Comparison of ENCODE assay signal across 15 cellular contexts in the genomic region with DNA sequence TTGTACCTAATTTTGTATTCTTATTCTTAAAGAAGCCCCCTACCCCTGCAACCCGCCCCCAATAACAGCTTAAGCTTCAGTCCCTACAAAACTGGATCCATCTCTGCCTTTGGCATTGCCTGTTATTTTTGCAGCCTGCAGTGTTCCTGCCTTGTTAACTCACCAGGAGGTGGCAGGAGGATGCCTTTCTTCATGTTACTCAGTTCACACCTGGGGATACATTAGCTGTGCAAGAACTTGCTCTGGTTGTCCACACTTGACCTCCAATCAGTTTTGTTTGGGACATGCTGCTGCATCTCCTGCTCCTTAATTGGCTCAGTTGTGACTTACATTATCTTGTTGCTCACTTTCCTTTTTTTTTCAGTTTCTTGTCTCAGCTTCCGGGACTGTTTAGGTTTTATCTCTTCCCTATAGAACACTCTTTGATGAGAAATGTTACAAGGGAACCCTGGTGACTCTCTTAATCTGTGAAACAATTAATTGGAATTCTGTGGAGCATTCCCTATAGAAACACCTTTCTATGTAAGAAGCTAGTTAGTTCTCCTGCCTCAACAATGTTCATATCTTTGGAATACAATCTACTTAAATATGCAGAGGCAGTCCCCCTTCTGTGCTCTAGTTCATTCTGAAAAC.
DNase-seq lines count a peak whose midpoint lies in the region; ATAC-seq and TF ChIP-seq lines count a peak whose summit lies in the region.
"Had no signal": no experiment of that assay in that cellular context is flagged by ENCODE, and none has a peak within 500 bp of the region (broad histone marks: within the 10 kb centered on the region; RNA-seq: fewer than 3 reads in every experiment).

No MANE protein-coding gene starts in this region.

- H3K36me3 Mint-ChIP-seq in endothelial cell (ENCODE audit: low read depth, unreplicated experiment) (no peaks in the 10 kb centered on the region), neural progenitor cell (no peaks in the 10 kb centered on the region)
- H3K36me3 Mint-ChIP-seq: mesothelial cell of epicardium had no signal

- no peak for ATAC-seq in HG02678 (IDR thresholded peaks at IDR 0.05; ENCODE audit: unreplicated experiment)

- no peaks in the 10 kb centered on the region for H3K27me3 ChIP-seq in neural progenitor cell

- H3K27ac ChIP-seq in neural progenitor cell = no peak overlapping the region
- H3K27ac ChIP-seq: skin epidermis had no signal

- H3F3A ChIP-seq in neural progenitor cell (ENCODE audit: low read depth) = no peaks in the 10 kb centered on the region

- no peak overlapping the region for H3K27ac Mint-ChIP-seq in endothelial cell (ENCODE audit: unreplicated experiment)
- H3K27ac Mint-ChIP-seq in neural progenitor cell = no peak overlapping the region
- H3K27ac Mint-ChIP-seq: activated CD4-positive, alpha-beta memory T cell treated with anti-CD3 and anti-CD28 coated beads, Interleukin-2, amount 10 ng/mL, durations not matched to agents 7 days and 5 days; dendritic cell treated with granulocyte-macrophage colony-stimulating factor and Interleukin-4, amounts not matched to agents 40 ng/mL and 50 ng/mL, for 4 days; mesothelial cell of epicardium; stimulated activated naive CD8-positive, alpha-beta T cell treated with anti-CD3 and anti-CD28 coated beads, Interleukin-15, Interleukin-2, amounts not matched to agents 100 ng/mL and 50 ng/mL, for 24 hours had no signal

- TF ChIP-seq CTCF in NB4 (IDR thresholded peaks at IDR 0.05; ENCODE audit: low read depth, low read length) = peak; percentile 3
- no peak for TF ChIP-seq CTCF in endothelial cell (IDR thresholded peaks at IDR 0.05; ENCODE audit: unreplicated experiment)
- TF ChIP-seq CTCF in neural progenitor cell (IDR thresholded peaks at IDR 0.05) = peak; percentile 24

- no peaks in the 10 kb centered on the region for H4K20me1 ChIP-seq in neural progenitor cell (ENCODE audit: low read depth)

- peaks cover 7% of the 10 kb centered on the region for H3K4me1 Mint-ChIP-seq in endothelial cell (ENCODE audit: unreplicated experiment)
- peaks cover 3% of the 10 kb centered on the region for H3K4me1 Mint-ChIP-seq in neural progenitor cell
- H3K4me1 Mint-ChIP-seq: activated CD4-positive, alpha-beta memory T cell treated with anti-CD3 and anti-CD28 coated beads, Interleukin-2, amount 10 ng/mL, durations not matched to agents 7 days and 5 days; mesothelial cell of epicardium had no signal

- H3K9ac ChIP-seq in neural progenitor cell = no peak overlapping the region

- H3K9me3 ChIP-seq in neural progenitor cell (ENCODE audit: low read depth) = no peaks in the 10 kb centered on the region

- no peak overlapping the region for H2AFZ ChIP-seq in neural progenitor cell (replicated peaks)

- DNase-seq in DMS153 (lab: John Stamatoyannopoulos, UW) (peak; percentile 14), DMS153 treated with DMSO at 0.1 percent for 48 hours (lab: John Stamatoyannopoulos, UW; ENCODE audit: unreplicated experiment) (no peak), NB4 (ENCODE audit: low read depth) (no peak), endothelial cell (ENCODE audit: low spot score) (peak; percentile 12), neural progenitor cell (ENCODE audit: low spot score) (peak; percentile 22), SW480 (ENCODE audit: low spot score) (no peak), NOMO-1 (lab: John Stamatoyannopoulos, UW; ENCODE audit: unreplicated experiment in 2 of 2) (no peak)
- DNase-seq: activated CD4-positive, alpha-beta memory T cell treated with anti-CD3 and anti-CD28 coated beads, Interleukin-2, amount 10 ng/mL, durations not matched to agents 7 days and 5 days; anterior cingulate cortex; NCI-H510A had no signal

- H3K4me3 ChIP-seq in NB4 (ENCODE audit: low read depth, low read length) (no peak overlapping the region), neural progenitor cell (no peak overlapping the region)
- H3K4me3 ChIP-seq: skin epidermis had no signal

- H3K4me1 ChIP-seq in neural progenitor cell = no peaks in the 10 kb centered on the region

- H3K4me2 ChIP-seq in neural progenitor cell = no peak overlapping the region

- H3K79me2 ChIP-seq in neural progenitor cell (ENCODE audit: low read depth) = no peaks in the 10 kb centered on the region

- H3K36me3 ChIP-seq in neural progenitor cell = no peaks in the 10 kb centered on the region

- H3K9me3 Mint-ChIP-seq in endothelial cell (ENCODE audit: unreplicated experiment) (no peaks in the 10 kb centered on the region), neural progenitor cell (no peaks in the 10 kb centered on the region)
- H3K9me3 Mint-ChIP-seq: activated CD4-positive, alpha-beta memory T cell treated with anti-CD3 and anti-CD28 coated beads, Interleukin-2, amount 10 ng/mL, durations not matched to agents 7 days and 5 days; dendritic cell treated with granulocyte-macrophage colony-stimulating factor and Interleukin-4, amounts not matched to agents 40 ng/mL and 50 ng/mL, for 4 days; stimulated activated naive CD8-positive, alpha-beta T cell treated with anti-CD3 and anti-CD28 coated beads, Interleukin-15, Interleukin-2, amounts not matched to agents 100 ng/mL and 50 ng/mL, for 24 hours had no signal

- H3K27me3 Mint-ChIP-seq in endothelial cell (ENCODE audit: unreplicated experiment) (no peaks in the 10 kb centered on the region), neural progenitor cell (ENCODE audit: insufficient read depth, low read depth) (no peaks in the 10 kb centered on the region)
- H3K27me3 Mint-ChIP-seq: activated CD4-positive, alpha-beta memory T cell treated with anti-CD3 and anti-CD28 coated beads, Interleukin-2, amount 10 ng/mL, durations not matched to agents 7 days and 5 days; dendritic cell treated with granulocyte-macrophage colony-stimulating factor and Interleukin-4, amounts not matched to agents 40 ng/mL and 50 ng/mL, for 4 days had no signal

- no peak for TF ChIP-seq POLR2A in NB4 (IDR thresholded peaks at IDR 0.05; ENCODE audit: extremely low read depth, insufficient read length)

- H3K4me3 Mint-ChIP-seq in endothelial cell (ENCODE audit: unreplicated experiment) (no peak overlapping the region), neural progenitor cell (no peak overlapping the region)
- H3K4me3 Mint-ChIP-seq: activated CD4-positive, alpha-beta memory T cell treated with anti-CD3 and anti-CD28 coated beads, Interleukin-2, amount 10 ng/mL, durations not matched to agents 7 days and 5 days; dendritic cell treated with granulocyte-macrophage colony-stimulating factor and Interleukin-4, amounts not matched to agents 40 ng/mL and 50 ng/mL, for 4 days; mesothelial cell of epicardium; stimulated activated naive CD8-positive, alpha-beta T cell treated with anti-CD3 and anti-CD28 coated beads, Interleukin-15, Interleukin-2, amounts not matched to agents 100 ng/mL and 50 ng/mL, for 24 hours had no signal

Comparison
In these comparisons a context has a peak if more than half of its experiments do, and no peak if none do; other contexts are left out.
1. DNase-seq: peak in DMS153 (single experiment), endothelial cell (single experiment) and neural progenitor cell (single experiment); none in DMS153 treated with DMSO at 0.1 percent for 48 hours (single experiment), NB4 (single experiment), SW480 (single experiment) and NOMO-1 (0 of 2).